20 cellular contexts compared by ENCODE assay signal in genomic region chr4:107855723-107856122, GRCh38. TPM values are rescaled to one million over a fixed set of nuclear protein-coding genes. Genes with fewer than 3 reads are reported as not detected.
DNase-seq lines count a peak whose midpoint lies in the region; ATAC-seq and TF ChIP-seq lines count a peak whose summit lies in the region.
"Had no signal": no experiment of that assay in that cellular context is flagged by ENCODE, and none has a peak within 500 bp of the region (broad histone marks: within the 10 kb centered on the region; RNA-seq: fewer than 3 reads in every experiment).

No MANE protein-coding gene starts in this region.

- H3K36me3 ChIP-seq in heart right ventricle = peaks cover 0 to 18% (median 0%) of the 10 kb centered on the region in 9 donors
- H3K36me3 ChIP-seq in adipocyte (ENCODE audit: control insufficient read depth, insufficient read depth, low read length, severe bottlenecking) = peaks cover 7% of the 10 kb centered on the region
- H3K36me3 ChIP-seq in hepatocyte (replicated peaks; ENCODE audit: insufficient read depth, low read depth) = no peaks in the 10 kb centered on the region
- H3K36me3 ChIP-seq in smooth muscle cell (ENCODE audit: low read depth) = no peaks in the 10 kb centered on the region
- H3K36me3 ChIP-seq: BLaER1 treated with 17β-estradiol and CSF1 and Interleukin-3, amounts not matched to agents 10 nM and 100 nM; SJCRH30 had no signal

- peak in 2 of 8 donors; percentile 51 to 58 for ATAC-seq in heart right ventricle
- no peak for ATAC-seq in HG02885 (IDR thresholded peaks at IDR 0.05; ENCODE audit: poor library complexity, unreplicated experiment)

- H3K9me3 ChIP-seq in heart right ventricle (no peaks in the 10 kb centered on the region), adipocyte (ENCODE audit: control insufficient read depth, low read length) (no peaks in the 10 kb centered on the region), hepatocyte (ENCODE audit: low read depth) (no peaks in the 10 kb centered on the region), smooth muscle cell (replicated peaks; ENCODE audit: low read depth) (no peaks in the 10 kb centered on the region)
- H3K9me3 ChIP-seq: BLaER1 treated with 17β-estradiol and CSF1 and Interleukin-3, amounts not matched to agents 10 nM and 100 nM; SJCRH30 had no signal

- WGBS in heart right ventricle, 2 donors = 45 to 54% methylated on average over 3 of the region's 3 CpGs
- WGBS in hepatocyte (ENCODE audit: low lambda C conversion rate, missing lambda C conversion rate) = 91% methylated on average over 3 of the region's 3 CpGs
- 82% methylated on average over 3 of the region's 3 CpGs for WGBS in smooth muscle cell (ENCODE audit: low lambda C conversion rate)

- H3K79me2 ChIP-seq in hepatocyte = peaks cover 31% of the 10 kb centered on the region
- H3K79me2 ChIP-seq in smooth muscle cell (ENCODE audit: low read depth) = peaks cover 6% of the 10 kb centered on the region

- peaks cover 9% of the 10 kb centered on the region for H3F3A ChIP-seq in smooth muscle cell (ENCODE audit: low read depth)

- no peak overlapping the region for H3K9ac ChIP-seq in adipocyte (ENCODE audit: low read length)
- no peak overlapping the region for H3K9ac ChIP-seq in smooth muscle cell (ENCODE audit: low read depth)
- H3K9ac ChIP-seq: BLaER1 treated with 17β-estradiol and CSF1 and Interleukin-3, amounts not matched to agents 10 nM and 100 nM had no signal

- intact Hi-C loops in heart right ventricle (cut with DNase I) = no loop called here
- intact Hi-C loops in cardiac septum (cut with DNase I) = no loop called here

- peaks cover 3 to 70% (median 40%) of the 10 kb centered on the region in 9 donors for H3K4me1 ChIP-seq in heart right ventricle
- peaks cover 42% of the 10 kb centered on the region for H3K4me1 ChIP-seq in adipocyte (ENCODE audit: control insufficient read depth, insufficient read depth, low read length)
- H3K4me1 ChIP-seq in hepatocyte (ENCODE audit: insufficient read depth) = peaks cover 12% of the 10 kb centered on the region
- no peaks in the 10 kb centered on the region for H3K4me1 ChIP-seq in smooth muscle cell (ENCODE audit: low read depth)

- no peak for DNase-seq in heart right ventricle
- DNase-seq in cardiac septum (ENCODE audit: low spot score) = no peak
- no peak for DNase-seq in adipocyte (ENCODE audit: low read depth)
- DNase-seq in hepatocyte (ENCODE audit: low spot score) = no peak
- no peak for DNase-seq in smooth muscle cell (lab: John Stamatoyannopoulos, UW; ENCODE audit: unreplicated experiment)
- DNase-seq in NCI-H2227 treated with DMSO at 0.1 percent for 48 hours (lab: John Stamatoyannopoulos, UW) = no peak
- no peak for DNase-seq in nucleus accumbens (lab: John Stamatoyannopoulos, UW)
- DNase-seq: AML-193; CD4-positive, alpha-beta T cell; NCI-H1092 treated with DMSO at 0.1 percent for 48 hours; NCI-H1436; NCI-H187; NCI-H2081 treated with DMSO at 0.1 percent for 48 hours; NCI-H2171; NCI-H524; NCI-H774; SJCRH30 had no signal

- H3K27ac ChIP-seq in heart right ventricle (peak overlapping the region in 8 of 10 donors; percentile 5 to 90 (median 78)), hepatocyte (peak overlapping the region; percentile 67), smooth muscle cell (ENCODE audit: low read depth) (peak overlapping the region; percentile 69)
- H3K27ac ChIP-seq: BLaER1 treated with 17β-estradiol and CSF1 and Interleukin-3, amounts not matched to agents 10 nM and 100 nM; SJCRH30 had no signal

- H3K9me2 ChIP-seq in hepatocyte (replicated peaks; ENCODE audit: insufficient read depth) = no peaks in the 10 kb centered on the region

- H3K4me3 ChIP-seq in heart right ventricle (no peak overlapping the region), adipocyte (ENCODE audit: low read length) (peak overlapping the region; percentile 77), hepatocyte (no peak overlapping the region), smooth muscle cell (no peak overlapping the region)
- H3K4me3 ChIP-seq: BLaER1 treated with 17β-estradiol and CSF1 and Interleukin-3, amounts not matched to agents 10 nM and 100 nM; SJCRH30 had no signal

- no peak for TF ChIP-seq CTCF in heart right ventricle (IDR thresholded peaks at IDR 0.05)
- TF ChIP-seq CTCF in hepatocyte (IDR thresholded peaks at IDR 0.05; ENCODE audit: poor library complexity) = no peak
- TF ChIP-seq CTCF in smooth muscle cell (IDR thresholded peaks at IDR 0.05; ENCODE audit: borderline replicate concordance, insufficient read depth, poor library complexity, severe bottlenecking) = no peak

- H3K27me3 ChIP-seq in heart right ventricle = no peaks in the 10 kb centered on the region
- H3K27me3 ChIP-seq in adipocyte (replicated peaks; ENCODE audit: control insufficient read depth, insufficient read depth, low read length) = no peaks in the 10 kb centered on the region
- H3K27me3 ChIP-seq in hepatocyte = no peaks in the 10 kb centered on the region
- H3K27me3 ChIP-seq in smooth muscle cell (ENCODE audit: low read depth) = no peaks in the 10 kb centered on the region
- H3K27me3 ChIP-seq: BLaER1 treated with 17β-estradiol and CSF1 and Interleukin-3, amounts not matched to agents 10 nM and 100 nM; SJCRH30 had no signal

- no peak overlapping the region for H3K4me2 ChIP-seq in hepatocyte
- H3K4me2 ChIP-seq in smooth muscle cell = no peak overlapping the region
- H3K4me2 ChIP-seq: BLaER1 treated with 17β-estradiol and CSF1 and Interleukin-3, amounts not matched to agents 10 nM and 100 nM had no signal

- H2AFZ ChIP-seq in hepatocyte = no peak overlapping the region
- no peak overlapping the region for H2AFZ ChIP-seq in smooth muscle cell (ENCODE audit: low read depth)

- H4K20me1 ChIP-seq in hepatocyte (ENCODE audit: insufficient read depth, poor library complexity, severe bottlenecking) = no peaks in the 10 kb centered on the region
- H4K20me1 ChIP-seq in smooth muscle cell (ENCODE audit: low read depth) = peaks cover 10% of the 10 kb centered on the region
- H4K20me1 ChIP-seq: BLaER1 treated with 17β-estradiol and CSF1 and Interleukin-3, amounts not matched to agents 10 nM and 100 nM had no signal

RNA-seq across cellular contexts. Expression of gene SGMS2, which starts 31.0 kb away (rescaled TPM):
- total RNA-seq in heart right ventricle = 10 to 100 TPM; 14.3 to 36.9 (median 25.8) TPM
- 10 to 100 TPM in 1 of 2 donors, 1 to 10 TPM in 1; 2.3 to 12.4 TPM for polyA plus RNA-seq in heart right ventricle
- total RNA-seq in cardiac septum = 37.8 TPM
- total RNA-seq in hepatocyte = 68.9 and 75.7 TPM in 2 replicates
- polyA plus RNA-seq in hepatocyte = 28.7 and 33.1 TPM in 2 replicates
- 55.5 and 82.7 TPM in 2 replicates for total RNA-seq in smooth muscle cell
- polyA plus RNA-seq in smooth muscle cell = 16.2 and 24.7 TPM in 2 replicates
- total RNA-seq: G401 had no signal
